Comparison of ENCODE assay signal across 16 cellular contexts in the genomic region with DNA sequence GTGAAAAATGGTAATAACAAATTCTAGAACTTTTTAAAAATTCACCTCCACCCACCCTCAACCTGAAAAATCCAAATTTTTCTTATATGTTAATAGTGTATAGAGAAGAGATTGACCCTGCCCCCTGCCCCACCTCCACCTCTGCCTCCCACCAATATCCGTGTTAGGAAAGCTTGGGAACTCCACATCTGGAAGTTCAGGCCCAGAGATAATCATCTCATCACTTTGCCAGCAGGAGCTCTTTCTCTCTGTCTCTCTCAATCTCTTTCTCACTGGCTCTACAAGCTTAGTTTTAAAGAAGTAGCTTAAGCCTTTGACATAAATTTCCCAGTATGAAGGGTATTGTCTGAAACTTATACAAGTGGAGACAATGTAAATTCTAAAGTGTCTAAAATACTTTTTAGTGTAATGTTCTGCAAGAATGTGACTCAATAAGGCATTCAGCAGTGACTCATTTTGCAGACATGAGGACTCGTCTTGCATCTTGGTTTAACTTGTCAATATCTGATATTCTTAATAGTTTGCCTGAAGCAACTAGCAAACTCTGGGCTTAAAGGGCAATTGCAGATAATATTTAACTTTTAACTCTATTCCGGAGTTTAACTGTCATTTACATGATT.
DNase-seq lines count a peak whose midpoint lies in the region; ATAC-seq lines count a peak whose summit lies in the region.
"Had no signal": no experiment of that assay in that cellular context is flagged by ENCODE, and none has a peak within 500 bp of the region (broad histone marks: within the 10 kb centered on the region; RNA-seq: fewer than 3 reads in every experiment).

No MANE protein-coding gene starts in this region.

- ATAC-seq in GM21526 (IDR thresholded peaks at IDR 0.05; ENCODE audit: low FRiP score, unreplicated experiment) (no peak), GM21515 (IDR thresholded peaks at IDR 0.05; ENCODE audit: unreplicated experiment) (no peak)
- ATAC-seq: activated T-cell treated with anti-CD3 and anti-CD28 coated beads, Interleukin-2, amount 50 U/mL, for 4 hours; natural killer cell treated with Interleukin-12 subunit alpha and Interleukin-12 subunit beta and Interleukin-15 and Interleukin-18, amount 100 ng/mL, for 72 hours; T-cell had no signal

- no peak overlapping the region for H3K4me3 ChIP-seq in SJCRH30

- H3K9me3 ChIP-seq in SJCRH30 (replicated peaks) = no peaks in the 10 kb centered on the region

- H3K36me3 ChIP-seq in SJCRH30 = no peaks in the 10 kb centered on the region

- DNase-seq in GM04504 (ENCODE audit: low read depth) (peak; percentile 24), amniotic epithelial cell (ENCODE audit: low read depth) (peak; percentile 55), fibroblast of the conjunctiva (ENCODE audit: low read depth) (peak; percentile 51), renal cortical epithelial cell (ENCODE audit: low read depth) (peak; percentile 83), A172 (ENCODE audit: low spot score) (no peak), SJCRH30 (no peak)
- DNase-seq: activated CD4-positive, alpha-beta T cell treated with anti-CD3 and anti-CD28 coated beads for 1 hour; activated T-cell treated with anti-CD3 and anti-CD28 coated beads, Interleukin-2, amount 50 U/mL, for 4 hours; amygdala; NCI-H2171; OCI-M1; small intestine; T-cell had no signal

- H3K27ac ChIP-seq in SJCRH30 = no peak overlapping the region

- H3K4me1 ChIP-seq in SJCRH30 = no peaks in the 10 kb centered on the region

- H3K27me3 ChIP-seq in SJCRH30 = no peaks in the 10 kb centered on the region

Comparison
In these comparisons a context has a peak if more than half of its experiments do, and no peak if none do; other contexts are left out.
1. DNase-seq: peak in GM04504 (single experiment), amniotic epithelial cell (single experiment), fibroblast of the conjunctiva (single experiment) and renal cortical epithelial cell (single experiment); none in A172 (single experiment) and SJCRH30 (0 of 2).